ENCODE assay signal across 33 cellular contexts in the genomic region with DNA sequence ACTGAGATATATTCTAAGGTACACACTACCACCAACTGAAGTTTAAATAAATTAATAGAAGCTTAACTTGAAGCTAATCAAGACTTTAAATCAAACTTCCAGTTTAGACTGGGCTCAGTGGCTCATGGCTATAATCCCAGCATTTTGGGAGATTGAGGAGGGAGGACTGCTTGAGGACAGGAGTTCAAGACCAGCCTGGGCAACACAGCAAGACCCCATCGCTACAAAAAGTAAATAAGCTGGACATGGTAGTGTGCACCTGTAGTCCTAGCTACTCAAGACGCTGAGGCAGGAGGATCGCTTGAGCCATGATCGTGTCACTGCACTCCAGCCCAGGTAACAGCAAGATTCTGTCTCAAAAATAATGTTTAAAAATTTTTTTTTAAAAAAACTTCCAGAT.
"Had no signal": no experiment of that assay in that cellular context is flagged by ENCODE, and none has a peak within 500 bp of the region (broad histone marks: within the 10 kb centered on the region; RNA-seq: fewer than 3 reads in every experiment).

No MANE protein-coding gene starts in this region.

- ATAC-seq: activated CD4-positive, alpha-beta T cell treated with anti-CD3 and anti-CD28 coated beads for 36 hours; activated naive CD4-positive, alpha-beta T cell treated with anti-CD3 and anti-CD28 coated beads, Interleukin-2, amount 50 U/mL, for 72 hours; activated T-cell treated with anti-CD3 and anti-CD28 coated beads, Interleukin-2, amount 50 U/mL, for 72 hours; T-helper 17 cell had no signal

- H3K4me3 Mint-ChIP-seq: activated CD4-positive, alpha-beta memory T cell treated with anti-CD3 and anti-CD28 coated beads, Interleukin-2, amount 10 ng/mL, durations not matched to agents 7 days and 5 days; activated CD4-positive, alpha-beta T cell treated with anti-CD3 and anti-CD28 coated beads for 36 hours; activated CD4-positive, alpha-beta T cell treated with anti-CD3 and anti-CD28 coated beads, Interleukin-2, amount 10 ng/mL, durations not matched to agents 24 days and 14 days; activated naive CD4-positive, alpha-beta T cell treated with anti-CD3 and anti-CD28 coated beads, Interleukin-2, amount 10 ng/mL, durations not matched to agents 7 days and 5 days; activated naive CD8-positive, alpha-beta T cell treated with anti-CD3 and anti-CD28 coated beads, Interleukin-2, amount 10 ng/mL, durations not matched to agents 7 days and 5 days; activated T-cell treated with anti-CD3 and anti-CD28 coated beads, Interleukin-2, amount 50 U/mL, for 24 hours; activated T-cell treated with anti-CD3 and anti-CD28 coated beads, Interleukin-2, amount 50 U/mL, for 72 hours; brain; T-helper 17 cell; T-helper 2 cell treated with Interferon-gamma antibody and Interleukin-4, amounts not matched to agents 5 μg/mL and 100 μg/mL, for 36 hours had no signal

- H3K9me3 Mint-ChIP-seq: activated CD4-positive, alpha-beta memory T cell treated with anti-CD3 and anti-CD28 coated beads, Interleukin-2, amount 10 ng/mL, durations not matched to agents 7 days and 5 days; activated CD4-positive, alpha-beta T cell treated with anti-CD3 and anti-CD28 coated beads, Interleukin-2, amount 10 ng/mL, durations not matched to agents 24 days and 14 days; activated naive CD4-positive, alpha-beta T cell treated with anti-CD3 and anti-CD28 coated beads, Interleukin-2, amount 10 ng/mL, durations not matched to agents 7 days and 5 days; activated naive CD4-positive, alpha-beta T cell treated with anti-CD3 and anti-CD28 coated beads, Interleukin-2, amount 50 U/mL, for 72 hours; activated naive CD8-positive, alpha-beta T cell treated with anti-CD3 and anti-CD28 coated beads, Interleukin-2, amount 10 ng/mL, durations not matched to agents 7 days and 5 days; activated T-cell treated with anti-CD3 and anti-CD28 coated beads, Interleukin-2, amount 50 U/mL, for 24 hours; activated T-cell treated with anti-CD3 and anti-CD28 coated beads, Interleukin-2, amount 50 U/mL, for 72 hours; brain; T-helper 2 cell treated with Interferon-gamma antibody and Interleukin-4, amounts not matched to agents 5 μg/mL and 100 μg/mL, for 36 hours had no signal

- H3K27ac Mint-ChIP-seq: activated CD4-positive, alpha-beta memory T cell treated with anti-CD3 and anti-CD28 coated beads, Interleukin-2, amount 10 ng/mL, durations not matched to agents 7 days and 5 days; activated CD4-positive, alpha-beta T cell treated with anti-CD3 and anti-CD28 coated beads for 36 hours; activated CD4-positive, alpha-beta T cell treated with anti-CD3 and anti-CD28 coated beads, Interleukin-2, amount 10 ng/mL, durations not matched to agents 24 days and 14 days; activated naive CD4-positive, alpha-beta T cell treated with anti-CD3 and anti-CD28 coated beads, Interleukin-2, amount 10 ng/mL, durations not matched to agents 7 days and 5 days; activated naive CD4-positive, alpha-beta T cell treated with anti-CD3 and anti-CD28 coated beads, Interleukin-2, amount 50 U/mL, for 72 hours; activated naive CD8-positive, alpha-beta T cell treated with anti-CD3 and anti-CD28 coated beads, Interleukin-2, amount 10 ng/mL, durations not matched to agents 7 days and 5 days; activated T-cell treated with anti-CD3 and anti-CD28 coated beads, Interleukin-2, amount 50 U/mL, for 72 hours; T-helper 2 cell treated with Interferon-gamma antibody and Interleukin-4, amounts not matched to agents 5 μg/mL and 100 μg/mL, for 36 hours had no signal

- H3K9me3 ChIP-seq: ascending aorta, breast epithelium, colonic mucosa, esophagus squamous epithelium had no signal

- H3K36me3 ChIP-seq: ascending aorta, breast epithelium, cardiac muscle cell, colonic mucosa, esophagus squamous epithelium, WERI-Rb-1 had no signal

- DNase-seq: activated CD4-positive, alpha-beta memory T cell treated with anti-CD3 and anti-CD28 coated beads, Interleukin-2, amount 10 ng/mL, durations not matched to agents 7 days and 5 days; activated CD4-positive, alpha-beta T cell treated with anti-CD3 and anti-CD28 coated beads for 36 hours; activated CD4-positive, alpha-beta T cell treated with anti-CD3 and anti-CD28 coated beads, Interleukin-2, amount 10 ng/mL, durations not matched to agents 24 days and 14 days; activated CD4-positive, alpha-beta T cell treated with anti-CD3 and anti-CD28 coated beads, Interleukin-2, amount 50 U/mL, for 4 hours; activated CD4-positive, CD25-positive, alpha-beta regulatory T cell; activated CD4-positive, CD25-positive, alpha-beta regulatory T cell treated with anti-CD3 and anti-CD28 coated beads, Interleukin-2, amount 50 U/mL, for 72 hours; activated CD8-positive, alpha-beta memory T cell treated with anti-CD3 and anti-CD28 coated beads, Interleukin-2, amount 50 U/mL, for 48 hours; activated gamma-delta T cell; activated naive CD4-positive, alpha-beta T cell; activated naive CD4-positive, alpha-beta T cell treated with anti-CD3 and anti-CD28 coated beads, Interleukin-2, amount 10 ng/mL, durations not matched to agents 7 days and 5 days; activated naive CD8-positive, alpha-beta T cell treated with anti-CD3 and anti-CD28 coated beads, Interleukin-2, amount 10 ng/mL, durations not matched to agents 7 days and 5 days; activated T-cell treated with anti-CD3 and anti-CD28 coated beads for 4 hours; activated T-cell treated with anti-CD3 and anti-CD28 coated beads, Interleukin-2, amount 50 U/mL, for 24 hours; activated T-cell treated with anti-CD3 and anti-CD28 coated beads, Interleukin-2, amount 50 U/mL, for 72 hours; central memory CD4-positive, alpha-beta T cell; cerebellar nuclear complex; colonic mucosa; effector CD8-positive, alpha-beta T cell; esophagus squamous epithelium; foreskin melanocyte; T-helper 1 cell; T-helper 17 cell; T1000; WERI-Rb-1 had no signal

- H3K27me3 ChIP-seq: ascending aorta, breast epithelium, cardiac muscle cell, colonic mucosa, esophagus squamous epithelium had no signal

- H3K4me3 ChIP-seq: ascending aorta, breast epithelium, cardiac muscle cell, colonic mucosa, esophagus squamous epithelium had no signal

- H3K27me3 Mint-ChIP-seq: activated CD4-positive, alpha-beta memory T cell treated with anti-CD3 and anti-CD28 coated beads, Interleukin-2, amount 10 ng/mL, durations not matched to agents 7 days and 5 days; activated CD4-positive, alpha-beta T cell treated with anti-CD3 and anti-CD28 coated beads for 36 hours; activated CD4-positive, alpha-beta T cell treated with anti-CD3 and anti-CD28 coated beads, Interleukin-2, amount 10 ng/mL, durations not matched to agents 24 days and 14 days; activated naive CD4-positive, alpha-beta T cell treated with anti-CD3 and anti-CD28 coated beads, Interleukin-2, amount 10 ng/mL, durations not matched to agents 7 days and 5 days; activated naive CD8-positive, alpha-beta T cell treated with anti-CD3 and anti-CD28 coated beads, Interleukin-2, amount 10 ng/mL, durations not matched to agents 7 days and 5 days; activated T-cell treated with anti-CD3 and anti-CD28 coated beads, Interleukin-2, amount 50 U/mL, for 24 hours; brain; T-helper 17 cell had no signal

- H3K4me1 ChIP-seq: breast epithelium, colonic mucosa had no signal

- H3K27ac ChIP-seq: ascending aorta, breast epithelium, cardiac muscle cell, colonic mucosa, epithelial cell of prostate, esophagus squamous epithelium had no signal

- FAIRE-seq: endometrium, endothelial cell of umbilical vein had no signal
